14 cellular contexts compared by ENCODE assay signal in the genomic region with DNA sequence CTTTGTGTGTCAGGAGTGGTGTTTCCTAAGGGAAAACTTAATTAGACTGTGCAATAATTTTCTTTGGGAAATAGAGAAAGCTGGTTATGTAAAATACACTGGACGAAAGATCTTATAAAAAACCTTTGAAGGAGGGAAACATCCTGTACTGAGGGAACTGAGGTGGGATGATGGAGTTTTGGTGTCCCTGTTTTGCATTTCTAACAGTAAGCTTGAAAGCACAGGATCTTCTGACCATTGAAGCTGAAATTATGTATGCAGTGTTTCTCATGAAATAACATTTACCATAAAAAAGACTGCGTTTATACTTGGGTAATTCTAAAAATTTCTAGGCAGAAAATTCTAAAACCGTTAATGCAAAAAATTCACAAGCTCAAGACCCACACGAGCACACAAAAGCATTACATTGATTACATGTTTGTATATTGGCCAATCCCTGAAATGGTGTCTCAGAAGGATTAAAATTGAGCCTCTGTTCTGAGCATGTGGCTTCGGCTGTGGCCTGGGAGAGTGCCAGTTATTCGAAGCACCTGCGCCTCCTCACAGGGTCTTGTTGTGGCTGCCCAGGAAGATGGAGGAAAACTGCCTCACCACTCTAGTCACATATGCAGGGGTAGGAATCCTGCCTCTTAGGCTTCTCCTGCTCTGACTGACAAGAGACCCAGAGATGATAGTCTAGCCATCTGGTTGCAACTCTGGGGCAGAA. TPM values are rescaled to one million over a fixed set of nuclear protein-coding genes. Genes with fewer than 3 reads are reported as not detected.
DNase-seq lines count a peak whose midpoint lies in the region; ATAC-seq, FAIRE-seq and TF ChIP-seq lines count a peak whose summit lies in the region.
"Had no signal": no experiment of that assay in that cellular context is flagged by ENCODE, and none has a peak within 500 bp of the region (broad histone marks: within the 10 kb centered on the region; RNA-seq: fewer than 3 reads in every experiment).

No MANE protein-coding gene starts in this region.

- H3K9ac ChIP-seq in BLaER1 treated with 17β-estradiol and CSF1 and Interleukin-3, amounts not matched to agents 10 nM and 100 nM: peak overlapping the region in 2 of 11 experiments; percentile 31 to 36; a peak in 3 of 22 replicates

- no peaks in the 10 kb centered on the region for H3K36me3 Mint-ChIP-seq in IgD-negative memory B cell
- no peaks in the 10 kb centered on the region for H3K36me3 Mint-ChIP-seq in memory B cell

- peak overlapping the region in 3 of 11 experiments; percentile 10 to 22 (median 18); a peak in 3 of 22 replicates for H3K27ac ChIP-seq in BLaER1 treated with 17β-estradiol and CSF1 and Interleukin-3, amounts not matched to agents 10 nM and 100 nM
- no peak overlapping the region for H3K27ac ChIP-seq in upper lobe of left lung
- H3K27ac ChIP-seq: right atrium auricular region had no signal

- no peak for FAIRE-seq in urothelium cell line (lab: Jason Lieb, UNC)
- FAIRE-seq: keratinocyte had no signal

- 68 to 78% methylated on average over 7 of the region's 7 CpGs for WGBS in upper lobe of left lung, 2 donors

- peak overlapping the region in 9 of 11 experiments; percentile 4 to 68 (median 48); a peak in 18 of 22 replicates for H3K4me2 ChIP-seq in BLaER1 treated with 17β-estradiol and CSF1 and Interleukin-3, amounts not matched to agents 10 nM and 100 nM

- intact Hi-C loops in Right ventricle myocardium superior (cut with DNase I): no loop called here

- peaks cover 8 to 73% (median 61%) of the 10 kb centered on the region in 10 experiments; a peak in 19 of 20 replicates for H3K4me1 ChIP-seq in BLaER1 treated with 17β-estradiol and CSF1 and Interleukin-3, amounts not matched to agents 10 nM and 100 nM
- H3K4me1 ChIP-seq in upper lobe of left lung: peaks cover 0 to 10% (median 0%) of the 10 kb centered on the region in 4 donors
- H3K4me1 ChIP-seq: Caco-2, right atrium auricular region had no signal

- H3K27me3 Mint-ChIP-seq in IgD-negative memory B cell: peaks cover 4% of the 10 kb centered on the region
- H3K27me3 Mint-ChIP-seq in memory B cell: no peaks in the 10 kb centered on the region

- no peak for TF ChIP-seq EP300 in upper lobe of left lung (IDR thresholded peaks at IDR 0.05)

- 0 out of 22 replicates have a peak, but pooled peaks cover 0 to under 1% (median 0%) of the 10 kb centered on the region in 11 experiments for H3K27me3 ChIP-seq in BLaER1 treated with 17β-estradiol and CSF1 and Interleukin-3, amounts not matched to agents 10 nM and 100 nM
- H3K27me3 ChIP-seq in upper lobe of left lung: no peaks in the 10 kb centered on the region
- H3K27me3 ChIP-seq: right atrium auricular region had no signal

- H3K9me3 Mint-ChIP-seq in IgD-negative memory B cell: no peaks in the 10 kb centered on the region
- H3K9me3 Mint-ChIP-seq in memory B cell: no peaks in the 10 kb centered on the region

- peaks cover 0 to 38% (median 0%) of the 10 kb centered on the region in 11 experiments; a peak in 3 of 22 replicates for H4K20me1 ChIP-seq in BLaER1 treated with 17β-estradiol and CSF1 and Interleukin-3, amounts not matched to agents 10 nM and 100 nM

- ATAC-seq in memory B cell (ENCODE audit: low read depth) (peak; percentile 28), GM19395 (IDR thresholded peaks at IDR 0.05; ENCODE audit: unreplicated experiment) (no peak), upper lobe of left lung (ENCODE audit: low FRiP score in 2 of 2) (no peak), Right ventricle myocardium superior (ENCODE audit: poor library complexity) (no peak)
- ATAC-seq: activated CD8-positive, alpha-beta T cell treated with anti-CD3 and anti-CD28 coated beads, Interleukin-2, amount 10 ng/mL, durations not matched to agents 7 days and 5 days had no signal

- no peak overlapping the region for H3K4me3 ChIP-seq in BLaER1 treated with 17β-estradiol and CSF1 and Interleukin-3, amounts not matched to agents 10 nM and 100 nM
- no peak overlapping the region for H3K4me3 ChIP-seq in upper lobe of left lung
- H3K4me3 ChIP-seq: right atrium auricular region had no signal

- no peak for TF ChIP-seq CTCF in upper lobe of left lung (IDR thresholded peaks at IDR 0.05)

- H3K4me3 Mint-ChIP-seq in IgD-negative memory B cell (peak overlapping the region in 3 of 4 donors; percentile 62 to 79 (median 66)), memory B cell (peak overlapping the region; percentile 44)
- H3K4me3 Mint-ChIP-seq: activated CD8-positive, alpha-beta T cell treated with anti-CD3 and anti-CD28 coated beads, Interleukin-2, amount 10 ng/mL, durations not matched to agents 7 days and 5 days had no signal

- DNase-seq in NCI-H524 treated with DMSO at 0.1 percent for 48 hours (lab: John Stamatoyannopoulos, UW): peak; percentile 68
- no peak for DNase-seq in memory B cell (ENCODE audit: low spot score in 2 of 2)
- no peak for DNase-seq in urothelium cell line (ENCODE audit: low spot score)
- DNase-seq in upper lobe of left lung: no peak
- DNase-seq in Right ventricle myocardium superior: no peak
- DNase-seq: activated CD8-positive, alpha-beta T cell treated with anti-CD3 and anti-CD28 coated beads, Interleukin-2, amount 10 ng/mL, durations not matched to agents 7 days and 5 days; Caco-2; NCI-H446; stimulated activated CD4-positive, alpha-beta T cell treated with anti-CD3 and anti-CD28 coated beads, Interleukin-1b, Interleukin-23, amount 100 ng/mL, for 48 hours had no signal

- no peak for TF ChIP-seq POLR2A in upper lobe of left lung (IDR thresholded peaks at IDR 0.05)

- peak overlapping the region; percentile 76 to 79 (median 78) for H3K27ac Mint-ChIP-seq in IgD-negative memory B cell
- peak overlapping the region; percentile 95 for H3K27ac Mint-ChIP-seq in memory B cell
- H3K27ac Mint-ChIP-seq: activated CD8-positive, alpha-beta T cell treated with anti-CD3 and anti-CD28 coated beads, Interleukin-2, amount 10 ng/mL, durations not matched to agents 7 days and 5 days had no signal

- H3K36me3 ChIP-seq in BLaER1 treated with 17β-estradiol and CSF1 and Interleukin-3, amounts not matched to agents 10 nM and 100 nM: no peaks in the 10 kb centered on the region
- no peaks in the 10 kb centered on the region for H3K36me3 ChIP-seq in upper lobe of left lung
- H3K36me3 ChIP-seq: right atrium auricular region had no signal

- H3K9me3 ChIP-seq in BLaER1 treated with 17β-estradiol and CSF1 and Interleukin-3, amounts not matched to agents 10 nM and 100 nM (replicated peaks in 1 of 11): no peaks in the 10 kb centered on the region
- H3K9me3 ChIP-seq in upper lobe of left lung: no peaks in the 10 kb centered on the region
- H3K9me3 ChIP-seq: Caco-2, right atrium auricular region had no signal

- H3K4me1 Mint-ChIP-seq in IgD-negative memory B cell (peaks cover 39 to 65% (median 55%) of the 10 kb centered on the region in 3 donors), memory B cell (peaks cover 51% of the 10 kb centered on the region)

RNA-seq across cellular contexts. Expression of a gene that starts 49.5 kb away (rescaled TPM):
- polyA plus RNA-seq in IgD-negative memory B cell: 3.5 TPM
- total RNA-seq in upper lobe of left lung: 10 to 100 TPM in 1 of 6 donors, 1 to 10 TPM in 5; 4.2 to 10.7 (median 7.8) TPM
- 7.8 TPM for total RNA-seq in Right ventricle myocardium superior
